ENCODE assay signal across 27 cellular contexts in the genomic region with DNA sequence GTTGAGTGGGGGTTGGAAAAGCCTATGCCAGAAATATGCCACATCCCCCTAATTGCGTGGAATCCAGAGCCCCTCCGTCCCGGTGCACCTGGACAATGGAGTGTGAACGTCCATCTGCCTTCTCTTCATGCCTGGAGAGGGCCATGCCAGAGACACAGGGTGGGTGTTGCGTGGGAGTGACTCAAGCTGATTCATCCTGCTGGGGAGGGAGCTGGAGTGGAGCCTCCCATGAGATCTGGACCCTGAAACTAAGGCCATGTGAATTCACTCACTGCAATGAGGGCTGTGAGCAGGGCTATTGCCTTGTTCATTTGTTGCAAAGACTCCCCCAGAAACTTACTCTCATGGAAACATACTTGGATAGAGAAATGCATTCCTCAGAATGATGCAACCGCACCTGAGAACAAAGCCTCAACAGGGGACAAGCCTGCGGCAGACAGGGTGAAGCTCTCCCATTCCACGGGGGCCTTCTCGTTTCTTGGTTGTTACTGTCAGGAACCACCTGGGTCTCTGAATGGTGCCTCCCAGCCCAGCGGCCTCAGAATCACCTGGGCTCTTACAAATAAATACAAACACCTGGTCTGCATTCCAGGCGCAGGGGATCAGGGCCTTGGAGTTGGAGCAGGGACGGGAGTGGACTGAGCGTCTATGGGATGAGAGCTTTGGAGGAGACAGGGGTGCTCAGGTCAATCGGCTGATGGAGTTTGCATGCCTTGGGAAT.
DNase-seq lines count a peak whose midpoint lies in the region; ATAC-seq and TF ChIP-seq lines count a peak whose summit lies in the region.
"Had no signal": no experiment of that assay in that cellular context is flagged by ENCODE, and none has a peak within 500 bp of the region (broad histone marks: within the 10 kb centered on the region; RNA-seq: fewer than 3 reads in every experiment).

No MANE protein-coding gene starts in this region.

- no peak overlapping the region for H3K4me3 ChIP-seq in GM23338
- no peak overlapping the region for H3K4me3 ChIP-seq in HUES64 (ENCODE audit: low read length)
- no peak overlapping the region for H3K4me3 ChIP-seq in endodermal cell (ENCODE audit: low read length)
- no peak overlapping the region for H3K4me3 ChIP-seq in neural progenitor cell
- no peak overlapping the region for H3K4me3 ChIP-seq in foreskin fibroblast (ENCODE audit: low read depth in 1 of 2, low read length in 2 of 2)
- H3K4me3 ChIP-seq: gastroesophageal sphincter, GM12878, HAP-1, left lung, Peyer's patch, transverse colon had no signal

- H3K36me3 ChIP-seq in GM23338 (ENCODE audit: insufficient read depth) (no peaks in the 10 kb centered on the region; the same call in 1 of the 2 replicates), HUES64 (ENCODE audit: insufficient read depth, low read length) (no peaks in the 10 kb centered on the region), endodermal cell (ENCODE audit: control insufficient read depth, insufficient read depth, low read length) (no peaks in the 10 kb centered on the region), neural progenitor cell (no peaks in the 10 kb centered on the region)
- H3K36me3 ChIP-seq: BE2C, gastroesophageal sphincter, HAP-1, left lung, Peyer's patch, transverse colon had no signal

- no peaks in the 10 kb centered on the region for H3K9me2 ChIP-seq in GM23338 (ENCODE audit: insufficient read depth)

- DNase-seq in GM23338 (ENCODE audit: low spot score) (no peak), endodermal cell (peak; percentile 85), neural progenitor cell (ENCODE audit: low spot score) (peak; percentile 29), foreskin fibroblast (no peak), NK-92 (lab: John Stamatoyannopoulos, UW; ENCODE audit: unreplicated experiment) (no peak)
- DNase-seq: activated CD8-positive, alpha-beta T cell treated with anti-CD3 and anti-CD28 coated beads, Interleukin-2, amount 10 ng/mL, durations not matched to agents 7 days and 5 days; BE2C; CD8-positive, alpha-beta T cell; EL; left lung; mesenchymal stem cell; NCI-H1105; NCI-H2081 treated with DMSO at 0.1 percent for 48 hours; NCI-H345; Peyer's patch; SIG-M5; stimulated activated CD4-positive, alpha-beta T cell treated with anti-CD3 and anti-CD28 coated beads, Interleukin-4, amount 100 ng/mL, for 4 hours; transverse colon had no signal

- H3K27me3 Mint-ChIP-seq in GM23338 (ENCODE audit: insufficient read depth, low read depth, poor library complexity) (peaks cover 2% of the 10 kb centered on the region), endodermal cell (ENCODE audit: insufficient read depth) (no peaks in the 10 kb centered on the region), neural progenitor cell (ENCODE audit: insufficient read depth, low read depth) (peaks cover 15% of the 10 kb centered on the region)
- no peaks in the 10 kb centered on the region for H3K27me3 Mint-ChIP-seq in activated T-helper 17 cell treated with anti-CD3 and anti-CD28 coated beads, Interleukin-2, amount 50 U/mL, for 72 hours
- H3K27me3 Mint-ChIP-seq: IgD-negative memory B cell, progenitor cell of endocrine pancreas had no signal

- ATAC-seq in GM23338 (peak; percentile 92), GM19467 (IDR thresholded peaks at IDR 0.05; ENCODE audit: unreplicated experiment) (no peak)
- ATAC-seq in activated T-helper 17 cell treated with anti-CD3 and anti-CD28 coated beads, Interleukin-2, amount 50 U/mL, for 72 hours (replicated peaks), result no peak
- ATAC-seq: activated CD8-positive, alpha-beta T cell treated with anti-CD3 and anti-CD28 coated beads, Interleukin-2, amount 10 ng/mL, durations not matched to agents 7 days and 5 days; activated naive CD4-positive, alpha-beta T cell treated with anti-CD3 and anti-CD28 coated beads, Interleukin-2, amount 50 U/mL, for 72 hours; CD8-positive, alpha-beta T cell; gastroesophageal sphincter; GM12878; left lung had no signal

- no peak overlapping the region for H3K27ac ChIP-seq in GM23338 (ENCODE audit: low read depth)
- peak overlapping the region; percentile 57; the same call in 1 of the 2 replicates for H3K27ac ChIP-seq in HUES64 (ENCODE audit: low read depth, low read length)
- H3K27ac ChIP-seq in endodermal cell (ENCODE audit: low read depth, low read length), result no peak overlapping the region
- H3K27ac ChIP-seq in neural progenitor cell, result no peak overlapping the region
- H3K27ac ChIP-seq: gastroesophageal sphincter, left lung, Peyer's patch, transverse colon had no signal

- H3K9ac ChIP-seq in HUES64 (ENCODE audit: low read depth, low read length) (0 out of 2 replicates have a peak overlapping the region, but pooled peaks have one; percentile 37), endodermal cell (ENCODE audit: extremely low read depth, low read length, poor library complexity, severe bottlenecking) (no peak overlapping the region), neural progenitor cell (no peak overlapping the region)

- H3K36me3 Mint-ChIP-seq in GM23338 (ENCODE audit: low read depth) (peaks cover 20% of the 10 kb centered on the region), endodermal cell (ENCODE audit: low read depth) (no peaks in the 10 kb centered on the region), neural progenitor cell (no peaks in the 10 kb centered on the region)
- H3K36me3 Mint-ChIP-seq in activated T-helper 17 cell treated with anti-CD3 and anti-CD28 coated beads, Interleukin-2, amount 50 U/mL, for 72 hours (ENCODE audit: low read depth), result no peaks in the 10 kb centered on the region
- H3K36me3 Mint-ChIP-seq: activated naive CD4-positive, alpha-beta T cell treated with anti-CD3 and anti-CD28 coated beads, Interleukin-2, amount 50 U/mL, for 72 hours; CD8-positive, alpha-beta T cell had no signal

- H3K4me1 Mint-ChIP-seq in GM23338 (peaks cover 15% of the 10 kb centered on the region), endodermal cell (peaks cover 8% of the 10 kb centered on the region), neural progenitor cell (peaks cover 7% of the 10 kb centered on the region)
- no peaks in the 10 kb centered on the region for H3K4me1 Mint-ChIP-seq in activated T-helper 17 cell treated with anti-CD3 and anti-CD28 coated beads, Interleukin-2, amount 50 U/mL, for 72 hours
- H3K4me1 Mint-ChIP-seq: IgD-negative memory B cell had no signal

- H3K27ac Mint-ChIP-seq in GM23338 (peak overlapping the region; percentile 91), endodermal cell (peak overlapping the region; percentile 68), neural progenitor cell (no peak overlapping the region)
- no peak overlapping the region for H3K27ac Mint-ChIP-seq in activated T-helper 17 cell treated with anti-CD3 and anti-CD28 coated beads, Interleukin-2, amount 50 U/mL, for 72 hours
- H3K27ac Mint-ChIP-seq: activated CD8-positive, alpha-beta T cell treated with anti-CD3 and anti-CD28 coated beads, Interleukin-2, amount 10 ng/mL, durations not matched to agents 7 days and 5 days; activated naive CD4-positive, alpha-beta T cell treated with anti-CD3 and anti-CD28 coated beads, Interleukin-2, amount 50 U/mL, for 72 hours; CD8-positive, alpha-beta T cell; IgD-negative memory B cell had no signal

- no peaks in the 10 kb centered on the region for H3F3A ChIP-seq in GM23338 (replicated peaks; ENCODE audit: low read depth)
- no peaks in the 10 kb centered on the region for H3F3A ChIP-seq in neural progenitor cell (ENCODE audit: low read depth)

- TF ChIP-seq CTCF in GM23338 (conservative IDR thresholded peaks at IDR 0.05; ENCODE audit: low read depth in 2 of 2), result no peak
- TF ChIP-seq CTCF in endodermal cell (conservative IDR thresholded peaks at IDR 0.05), result no peak
- no peak for TF ChIP-seq CTCF in neural progenitor cell (IDR thresholded peaks at IDR 0.05)
- TF ChIP-seq CTCF in foreskin fibroblast (IDR thresholded peaks at IDR 0.05; ENCODE audit: low read depth, low read length), result no peak

- peaks cover 18% of the 10 kb centered on the region for H3K9me3 Mint-ChIP-seq in GM23338
- H3K9me3 Mint-ChIP-seq in endodermal cell, result peaks cover 13% of the 10 kb centered on the region
- peaks cover 3% of the 10 kb centered on the region for H3K9me3 Mint-ChIP-seq in neural progenitor cell
- peaks cover 8% of the 10 kb centered on the region for H3K9me3 Mint-ChIP-seq in activated T-helper 17 cell treated with anti-CD3 and anti-CD28 coated beads, Interleukin-2, amount 50 U/mL, for 72 hours
- H3K9me3 Mint-ChIP-seq: CD8-positive, alpha-beta T cell; IgD-negative memory B cell had no signal

- H4K20me1 ChIP-seq in GM23338 (replicated peaks; ENCODE audit: insufficient read depth) (no peaks in the 10 kb centered on the region), neural progenitor cell (ENCODE audit: low read depth) (no peaks in the 10 kb centered on the region)

- H3K4me1 ChIP-seq in GM23338 (ENCODE audit: insufficient read depth), result no peaks in the 10 kb centered on the region
- peaks cover 10% of the 10 kb centered on the region for H3K4me1 ChIP-seq in HUES64 (ENCODE audit: insufficient read depth, low read length)
- H3K4me1 ChIP-seq in endodermal cell (ENCODE audit: control insufficient read depth, insufficient read depth, low read length), result peaks cover 6% of the 10 kb centered on the region
- H3K4me1 ChIP-seq in neural progenitor cell, result no peaks in the 10 kb centered on the region
- H3K4me1 ChIP-seq: BE2C, gastroesophageal sphincter, HAP-1, left lung, Peyer's patch, transverse colon had no signal

- no peak overlapping the region for H3K4me2 ChIP-seq in GM23338
- H3K4me2 ChIP-seq in neural progenitor cell, result no peak overlapping the region

- no peak overlapping the region for H3K4me3 Mint-ChIP-seq in GM23338
- no peak overlapping the region for H3K4me3 Mint-ChIP-seq in endodermal cell
- H3K4me3 Mint-ChIP-seq in neural progenitor cell, result no peak overlapping the region
- no peak overlapping the region for H3K4me3 Mint-ChIP-seq in activated T-helper 17 cell treated with anti-CD3 and anti-CD28 coated beads, Interleukin-2, amount 50 U/mL, for 72 hours
- H3K4me3 Mint-ChIP-seq: activated CD8-positive, alpha-beta T cell treated with anti-CD3 and anti-CD28 coated beads, Interleukin-2, amount 10 ng/mL, durations not matched to agents 7 days and 5 days; CD8-positive, alpha-beta T cell had no signal

- no peaks in the 10 kb centered on the region for H3K27me3 ChIP-seq in GM23338 (ENCODE audit: insufficient read depth)
- H3K27me3 ChIP-seq in HUES64 (ENCODE audit: insufficient read depth, low read length), result no peaks in the 10 kb centered on the region
- H3K27me3 ChIP-seq in endodermal cell (ENCODE audit: control insufficient read depth, insufficient read depth, low read length, poor library complexity, severe bottlenecking), result no peaks in the 10 kb centered on the region
- no peaks in the 10 kb centered on the region for H3K27me3 ChIP-seq in neural progenitor cell
- H3K27me3 ChIP-seq: BE2C, left lung, Peyer's patch, transverse colon had no signal

- H3K9me3 ChIP-seq in HUES64 (ENCODE audit: insufficient read depth, low read depth, low read length) (0 out of 2 replicates have a peak, but pooled peaks cover 4% of the 10 kb centered on the region), endodermal cell (ENCODE audit: control insufficient read depth, low read length) (no peaks in the 10 kb centered on the region), neural progenitor cell (ENCODE audit: low read depth) (no peaks in the 10 kb centered on the region)
- H3K9me3 ChIP-seq: BE2C, HAP-1, left lung, Peyer's patch, transverse colon had no signal

- H3K79me2 ChIP-seq in GM23338 (replicated peaks; ENCODE audit: insufficient read depth), result no peaks in the 10 kb centered on the region
- no peaks in the 10 kb centered on the region for H3K79me2 ChIP-seq in neural progenitor cell (ENCODE audit: low read depth)

- H2AFZ ChIP-seq in GM23338 (no peak overlapping the region), neural progenitor cell (replicated peaks) (peak overlapping the region; percentile 26)

- 69% methylated on average over 13 of the region's 14 CpGs for WGBS in HUES64
- WGBS in endodermal cell (ENCODE audit: insufficient coverage in 1 of 2, insufficient read length in 1 of 2), 2 experiments, result 72 to 79% methylated on average over 6 to 13 of the region's 14 CpGs

Comparison
In these comparisons a context has a peak if more than half of its experiments do, and no peak if none do; other contexts are left out.
1. DNase-seq: peak in endodermal cell (single experiment) and neural progenitor cell (single experiment); none in GM23338 (single experiment), foreskin fibroblast (0 of 2) and NK-92 (single experiment).
2. H3K27ac Mint-ChIP-seq: peak in GM23338 (single experiment) and endodermal cell (single experiment); none in neural progenitor cell (single experiment) and activated T-helper 17 cell treated with anti-CD3 and anti-CD28 coated beads, Interleukin-2, amount 50 U/mL, for 72 hours (single experiment).